ENCODE assay signal across 13 cellular contexts in genomic region chr1:26702680-26703038, GRCh38. TPM values are rescaled to one million over a fixed set of nuclear protein-coding genes. Genes with fewer than 3 reads are reported as not detected.
DNase-seq lines count a peak whose midpoint lies in the region; ATAC-seq and TF ChIP-seq lines count a peak whose summit lies in the region.
"Had no signal": no experiment of that assay in that cellular context is flagged by ENCODE, and none has a peak within 500 bp of the region (broad histone marks: within the 10 kb centered on the region; RNA-seq: fewer than 3 reads in every experiment).

No MANE protein-coding gene starts in this region.

- no peaks in the 10 kb centered on the region for H3K9me3 Mint-ChIP-seq in activated CD4-positive, alpha-beta T cell treated with anti-CD3 and anti-CD28 coated beads, Interleukin-2, amount 10 ng/mL, durations not matched to agents 24 days and 14 days
- no peaks in the 10 kb centered on the region for H3K9me3 Mint-ChIP-seq in stimulated activated naive B cell treated with anti-CD40 and anti-IgM and Interleukin-4, amounts not matched to agents 10 μg/mL and 1 μg/mL and 100 μg/mL, for 72 hours
- H3K9me3 Mint-ChIP-seq: naive thymus-derived CD8-positive, alpha-beta T cell had no signal

- peak; percentile 79 for DNase-seq in activated CD4-positive, alpha-beta T cell treated with anti-CD3 and anti-CD28 coated beads, Interleukin-2, amount 10 ng/mL, durations not matched to agents 24 days and 14 days
- DNase-seq in activated CD4-positive, alpha-beta T cell treated with anti-CD3 and anti-CD28 coated beads for 1 hour = no peak
- DNase-seq in Panc1 (ENCODE audit: low read depth, low spot score) (no peak), epithelial cell of prostate (ENCODE audit: low read depth, low spot score) (no peak), ecto neural progenitor cell (ENCODE audit: low spot score) (no peak), esophagus muscularis mucosa (ENCODE audit: extremely low spot score) (no peak), OCI-M2 (lab: John Stamatoyannopoulos, UW; ENCODE audit: unreplicated experiment) (no peak)
- no peak for DNase-seq in stimulated activated naive B cell treated with anti-CD40 and anti-IgM and Interleukin-4, amounts not matched to agents 10 μg/mL and 1 μg/mL and 100 μg/mL, for 72 hours
- DNase-seq: ACHN; brain microvascular endothelial cell; naive thymus-derived CD8-positive, alpha-beta T cell; NCI-H1105; NCI-H526 treated with DMSO at 0.1 percent for 48 hours had no signal

- H3K27ac Mint-ChIP-seq in activated CD4-positive, alpha-beta T cell treated with anti-CD3 and anti-CD28 coated beads, Interleukin-2, amount 10 ng/mL, durations not matched to agents 24 days and 14 days = no peak overlapping the region
- H3K27ac Mint-ChIP-seq in stimulated activated naive B cell treated with anti-CD40 and anti-IgM and Interleukin-4, amounts not matched to agents 10 μg/mL and 1 μg/mL and 100 μg/mL, for 72 hours = no peak overlapping the region

- peaks cover 23% of the 10 kb centered on the region for H3K4me1 Mint-ChIP-seq in activated CD4-positive, alpha-beta T cell treated with anti-CD3 and anti-CD28 coated beads, Interleukin-2, amount 10 ng/mL, durations not matched to agents 24 days and 14 days
- peaks cover 0 to 30% of the 10 kb centered on the region in 2 donors for H3K4me1 Mint-ChIP-seq in stimulated activated naive B cell treated with anti-CD40 and anti-IgM and Interleukin-4, amounts not matched to agents 10 μg/mL and 1 μg/mL and 100 μg/mL, for 72 hours

- no peak overlapping the region; a peak in 1 of 4 replicates for H3K4me3 ChIP-seq in Panc1 (ENCODE audit: low read depth in 2 of 2, low read length in 2 of 2)
- H3K4me3 ChIP-seq in esophagus muscularis mucosa = no peak overlapping the region

- no peak for TF ChIP-seq CTCF in Panc1 (IDR thresholded peaks at IDR 0.05)
- TF ChIP-seq CTCF in esophagus muscularis mucosa (IDR thresholded peaks at IDR 0.05) = no peak

- no peaks in the 10 kb centered on the region for H3K27me3 ChIP-seq in Panc1 (ENCODE audit: control insufficient read depth, insufficient read depth, low read length)
- no peaks in the 10 kb centered on the region for H3K27me3 ChIP-seq in esophagus muscularis mucosa
- H3K27me3 ChIP-seq: brain microvascular endothelial cell had no signal

- peaks cover 86% of the 10 kb centered on the region for H3K4me1 ChIP-seq in Panc1 (ENCODE audit: control insufficient read depth, insufficient read depth, low read length)
- H3K4me1 ChIP-seq in esophagus muscularis mucosa = peaks cover 94 to 99% (median 97%) of the 10 kb centered on the region in 4 donors

- H3K27ac ChIP-seq in Panc1 (ENCODE audit: low read length) (peak overlapping the region; percentile 74), epithelial cell of prostate (peak overlapping the region; percentile 91), esophagus muscularis mucosa (replicated peaks in 1 of 4) (peak overlapping the region in 1 of 4 donors; percentile 99)
- H3K27ac ChIP-seq: brain microvascular endothelial cell had no signal

- BruUV-seq in Panc1 (replicated peaks; lab: Mats Ljungman, UMichigan) = TSS peak; percentile 0

- H3K27me3 Mint-ChIP-seq in activated CD4-positive, alpha-beta T cell treated with anti-CD3 and anti-CD28 coated beads, Interleukin-2, amount 10 ng/mL, durations not matched to agents 24 days and 14 days = no peaks in the 10 kb centered on the region
- no peaks in the 10 kb centered on the region for H3K27me3 Mint-ChIP-seq in stimulated activated naive B cell treated with anti-CD40 and anti-IgM and Interleukin-4, amounts not matched to agents 10 μg/mL and 1 μg/mL and 100 μg/mL, for 72 hours
- H3K27me3 Mint-ChIP-seq: naive thymus-derived CD8-positive, alpha-beta T cell had no signal

- WGBS in esophagus muscularis mucosa = 31% methylated on average over 1 of the region's 1 CpG

- POLR2A ChIA-PET in Panc1 (lab: Charles Lee) = no interaction called here

- TF ChIP-seq POLR2A in esophagus muscularis mucosa (IDR thresholded peaks at IDR 0.05; ENCODE audit: low read depth) = no peak

- TF ChIP-seq EP300 in esophagus muscularis mucosa (IDR thresholded peaks at IDR 0.05) = no peak

- CTCF ChIA-PET in Panc1 (lab: Charles Lee) = no interaction called here

- no peak overlapping the region for H3K4me3 Mint-ChIP-seq in activated CD4-positive, alpha-beta T cell treated with anti-CD3 and anti-CD28 coated beads, Interleukin-2, amount 10 ng/mL, durations not matched to agents 24 days and 14 days
- no peak overlapping the region for H3K4me3 Mint-ChIP-seq in stimulated activated naive B cell treated with anti-CD40 and anti-IgM and Interleukin-4, amounts not matched to agents 10 μg/mL and 1 μg/mL and 100 μg/mL, for 72 hours
- H3K4me3 Mint-ChIP-seq: naive thymus-derived CD8-positive, alpha-beta T cell had no signal

- H3K9me3 ChIP-seq in Panc1 (ENCODE audit: control insufficient read depth, insufficient read depth, low read depth, low read length) = no peaks in the 10 kb centered on the region
- H3K9me3 ChIP-seq in esophagus muscularis mucosa = no peaks in the 10 kb centered on the region

- H3K36me3 ChIP-seq in Panc1 (ENCODE audit: control insufficient read depth, insufficient read depth, low read length) (peaks cover 3% of the 10 kb centered on the region), esophagus muscularis mucosa (no peaks in the 10 kb centered on the region)
- H3K36me3 ChIP-seq: brain microvascular endothelial cell had no signal

- H3K36me3 Mint-ChIP-seq in activated CD4-positive, alpha-beta T cell treated with anti-CD3 and anti-CD28 coated beads, Interleukin-2, amount 10 ng/mL, durations not matched to agents 24 days and 14 days (ENCODE audit: low read depth) = peaks cover 39% of the 10 kb centered on the region
- H3K36me3 Mint-ChIP-seq in stimulated activated naive B cell treated with anti-CD40 and anti-IgM and Interleukin-4, amounts not matched to agents 10 μg/mL and 1 μg/mL and 100 μg/mL, for 72 hours = peaks cover 28 to 39% of the 10 kb centered on the region in 2 donors

- ATAC-seq in Panc1 = no peak
- peak; percentile 54 for ATAC-seq in stimulated activated naive B cell treated with anti-CD40 and anti-IgM and Interleukin-4, amounts not matched to agents 10 μg/mL and 1 μg/mL and 100 μg/mL, for 72 hours (replicated peaks)
- ATAC-seq: naive thymus-derived CD8-positive, alpha-beta T cell had no signal

- intact Hi-C loops in activated CD4-positive, alpha-beta T cell treated with anti-CD3 and anti-CD28 coated beads, Interleukin-2, amount 10 ng/mL, durations not matched to agents 24 days and 14 days (cut with micrococcal nuclease) = loop anchor here (1.0 kb wide), 2 partner anchors 42 to 88 kb away; no protein-coding TSS in a partner anchor
- intact Hi-C loops in Panc1 (cut with micrococcal nuclease; ENCODE audit: unreplicated experiment) = no loop called here
- intact Hi-C loops in esophagus muscularis mucosa (cut with DNase I) = no loop called here

- in situ Hi-C loops in Panc1 (cut with HindIII; ENCODE audit: low pct_unique_long_range_greater_than_20kb, low sequenced_read_pairs) = no loop called here

RNA-seq across cellular contexts. Expression of gene ARID1A, which starts 6.8 kb away (rescaled TPM):
- total RNA-seq in activated CD4-positive, alpha-beta T cell treated with anti-CD3 and anti-CD28 coated beads, Interleukin-2, amount 10 ng/mL, durations not matched to agents 24 days and 14 days = 111 and 117 TPM in 2 replicates
- total RNA-seq in Panc1 (2021; ENCODE audit: unreplicated experiment) = 110 TPM
- 130 TPM for polyA plus RNA-seq in Panc1 (2012; ENCODE audit: insufficient read length)
- 10 to 100 TPM; 36.8 to 76.2 (median 44.5) TPM for total RNA-seq in esophagus muscularis mucosa
